1 cellular context compared by ENCODE assay signal in the genomic region with DNA sequence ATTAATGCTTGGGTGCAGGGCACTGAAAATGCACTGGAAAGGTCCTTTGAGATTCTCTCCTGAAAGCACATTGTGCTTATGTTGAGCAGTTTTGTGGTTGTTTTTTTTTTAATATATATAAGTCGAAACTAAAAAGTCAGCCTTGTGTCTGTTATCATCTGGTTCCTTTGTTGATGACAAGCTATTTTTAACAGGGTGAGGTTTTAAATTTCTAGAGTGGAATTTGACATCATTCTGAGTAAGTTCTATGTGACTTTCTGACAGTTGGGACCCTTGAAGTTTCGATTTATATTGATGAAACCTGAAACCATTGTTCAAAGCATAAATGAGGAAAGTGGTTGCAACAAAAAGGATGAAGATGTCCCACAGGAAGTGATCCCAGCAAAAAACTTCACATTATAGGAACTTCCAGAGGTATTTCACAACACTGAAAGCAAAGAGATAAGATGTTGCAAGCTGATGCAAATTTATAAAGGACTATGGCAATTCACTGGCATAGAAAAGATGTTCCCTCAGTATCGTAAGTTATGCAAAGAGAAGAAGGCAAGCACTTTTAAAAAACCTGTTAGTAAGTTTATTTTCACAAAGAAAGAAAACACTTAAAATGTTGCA.
TF ChIP-seq lines count a peak whose summit lies in the region.

No MANE protein-coding gene starts in this region.

TF ChIP-seq in K562, 482 proteins besides CTCF, POLR2A, EP300 and RAD21 (continued from another document):
- TF ChIP-seq, protein P1, sequence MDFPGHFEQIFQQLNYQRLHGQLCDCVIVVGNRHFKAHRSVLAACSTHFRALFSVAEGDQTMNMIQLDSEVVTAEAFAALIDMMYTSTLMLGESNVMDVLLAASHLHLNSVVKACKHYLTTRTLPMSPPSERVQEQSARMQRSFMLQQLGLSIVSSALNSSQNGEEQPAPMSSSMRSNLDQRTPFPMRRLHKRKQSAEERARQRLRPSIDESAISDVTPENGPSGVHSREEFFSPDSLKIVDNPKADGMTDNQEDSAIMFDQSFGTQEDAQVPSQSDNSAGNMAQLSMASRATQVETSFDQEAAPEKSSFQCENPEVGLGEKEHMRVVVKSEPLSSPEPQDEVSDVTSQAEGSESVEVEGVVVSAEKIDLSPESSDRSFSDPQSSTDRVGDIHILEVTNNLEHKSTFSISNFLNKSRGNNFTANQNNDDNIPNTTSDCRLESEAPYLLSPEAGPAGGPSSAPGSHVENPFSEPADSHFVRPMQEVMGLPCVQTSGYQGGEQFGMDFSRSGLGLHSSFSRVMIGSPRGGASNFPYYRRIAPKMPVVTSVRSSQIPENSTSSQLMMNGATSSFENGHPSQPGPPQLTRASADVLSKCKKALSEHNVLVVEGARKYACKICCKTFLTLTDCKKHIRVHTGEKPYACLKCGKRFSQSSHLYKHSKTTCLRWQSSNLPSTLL (IDR thresholded peaks at IDR 0.05): no peak
- no peak for TF ChIP-seq HIVEP1 (CRISPR knock-in tag; IDR thresholded peaks at IDR 0.05)
- TF ChIP-seq KHSRP (IDR thresholded peaks at IDR 0.05): no peak
- TF ChIP-seq ZNF165 (CRISPR knock-in tag; IDR thresholded peaks at IDR 0.05; ENCODE audit: borderline replicate concordance): no peak
- TF ChIP-seq DACH1 (IDR thresholded peaks at IDR 0.05; ENCODE audit: partially characterized antibody): no peak
- no peak for TF ChIP-seq ZNF57 (CRISPR knock-in tag; IDR thresholded peaks at IDR 0.05)
- no peak for TF ChIP-seq ZBTB9 (CRISPR knock-in tag; IDR thresholded peaks at IDR 0.05)
- TF ChIP-seq, protein P2, sequence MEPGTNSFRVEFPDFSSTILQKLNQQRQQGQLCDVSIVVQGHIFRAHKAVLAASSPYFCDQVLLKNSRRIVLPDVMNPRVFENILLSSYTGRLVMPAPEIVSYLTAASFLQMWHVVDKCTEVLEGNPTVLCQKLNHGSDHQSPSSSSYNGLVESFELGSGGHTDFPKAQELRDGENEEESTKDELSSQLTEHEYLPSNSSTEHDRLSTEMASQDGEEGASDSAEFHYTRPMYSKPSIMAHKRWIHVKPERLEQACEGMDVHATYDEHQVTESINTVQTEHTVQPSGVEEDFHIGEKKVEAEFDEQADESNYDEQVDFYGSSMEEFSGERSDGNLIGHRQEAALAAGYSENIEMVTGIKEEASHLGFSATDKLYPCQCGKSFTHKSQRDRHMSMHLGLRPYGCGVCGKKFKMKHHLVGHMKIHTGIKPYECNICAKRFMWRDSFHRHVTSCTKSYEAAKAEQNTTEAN (CRISPR knock-in tag; IDR thresholded peaks at IDR 0.05): no peak
- TF ChIP-seq ZBTB49 (CRISPR knock-in tag; IDR thresholded peaks at IDR 0.05; ENCODE audit: borderline replicate concordance): no peak
- no peak for TF ChIP-seq CCAR2 (IDR thresholded peaks at IDR 0.05; ENCODE audit: low read depth, low read length)
- TF ChIP-seq BRD9 (IDR thresholded peaks at IDR 0.05; ENCODE audit: low read depth, partially characterized antibody): no peak
- no peak for TF ChIP-seq HNRNPL (IDR thresholded peaks at IDR 0.05; ENCODE audit: low read depth, low read length)
- no peak for TF ChIP-seq JUNB (CRISPR knock-in tag; conservative IDR thresholded peaks at IDR 0.05)
- TF ChIP-seq ZNF3 (CRISPR knock-in tag; IDR thresholded peaks at IDR 0.05): no peak
- peak; percentile 77 for TF ChIP-seq GABPA (tag; conservative IDR thresholded peaks at IDR 0.05; ENCODE audit: low read depth)
- no peak for TF ChIP-seq MCM2 (IDR thresholded peaks at IDR 0.05; ENCODE audit: low read depth)
- no peak for TF ChIP-seq MTF1 (CRISPR knock-in tag; IDR thresholded peaks at IDR 0.05; ENCODE audit: borderline replicate concordance)
- TF ChIP-seq POLR2H (tag; IDR thresholded peaks at IDR 0.05; ENCODE audit: low read depth): 0 out of 2 replicates have a peak, but pooled peaks have one; percentile 31
- TF ChIP-seq ETV1 (tag; conservative IDR thresholded peaks at IDR 0.05; ENCODE audit: low read depth): peak; percentile 56
- no peak for TF ChIP-seq ZSCAN29 (IDR thresholded peaks at IDR 0.05)
- TF ChIP-seq CEBPG (CRISPR knock-in tag; IDR thresholded peaks at IDR 0.05): peak; percentile 48; the same call in 1 of the 2 replicates
- TF ChIP-seq CEBPG (tag; conservative IDR thresholded peaks at IDR 0.05 in 1 of 2, IDR thresholded peaks at IDR 0.05 in 1 of 2): peak; percentile 96 to 98
- TF ChIP-seq, protein P3, sequence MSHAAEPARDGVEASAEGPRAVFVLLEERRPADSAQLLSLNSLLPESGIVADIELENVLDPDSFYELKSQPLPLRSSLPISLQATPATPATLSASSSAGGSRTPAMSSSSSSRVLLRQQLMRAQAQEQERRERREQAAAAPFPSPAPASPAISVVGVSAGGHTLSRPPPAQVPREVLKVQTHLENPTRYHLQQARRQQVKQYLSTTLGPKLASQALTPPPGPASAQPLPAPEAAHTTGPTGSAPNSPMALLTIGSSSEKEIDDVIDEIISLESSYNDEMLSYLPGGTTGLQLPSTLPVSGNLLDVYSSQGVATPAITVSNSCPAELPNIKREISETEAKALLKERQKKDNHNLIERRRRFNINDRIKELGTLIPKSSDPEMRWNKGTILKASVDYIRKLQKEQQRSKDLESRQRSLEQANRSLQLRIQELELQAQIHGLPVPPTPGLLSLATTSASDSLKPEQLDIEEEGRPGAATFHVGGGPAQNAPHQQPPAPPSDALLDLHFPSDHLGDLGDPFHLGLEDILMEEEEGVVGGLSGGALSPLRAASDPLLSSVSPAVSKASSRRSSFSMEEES (CRISPR knock-in tag; IDR thresholded peaks at IDR 0.05): no peak
- TF ChIP-seq ZNF121 (CRISPR knock-in tag; conservative IDR thresholded peaks at IDR 0.05): no peak
- no peak for TF ChIP-seq ZMIZ1 (IDR thresholded peaks at IDR 0.05; ENCODE audit: low read depth in 2 of 2, low read length in 2 of 2)
- TF ChIP-seq YY1 (IDR thresholded peaks at IDR 0.05; ENCODE audit: borderline replicate concordance in 1 of 3, control insufficient read depth in 1 of 3, extremely low read depth in 1 of 3, insufficient read depth in 3 of 3, insufficient read length in 1 of 3, insufficient replicate concordance in 2 of 3, low read depth in 1 of 3, low read length in 2 of 3): no peak
- no peak for TF ChIP-seq GATAD2A (IDR thresholded peaks at IDR 0.05)
- no peak for TF ChIP-seq CC2D1A (IDR thresholded peaks at IDR 0.05)
- TF ChIP-seq, protein P4, sequence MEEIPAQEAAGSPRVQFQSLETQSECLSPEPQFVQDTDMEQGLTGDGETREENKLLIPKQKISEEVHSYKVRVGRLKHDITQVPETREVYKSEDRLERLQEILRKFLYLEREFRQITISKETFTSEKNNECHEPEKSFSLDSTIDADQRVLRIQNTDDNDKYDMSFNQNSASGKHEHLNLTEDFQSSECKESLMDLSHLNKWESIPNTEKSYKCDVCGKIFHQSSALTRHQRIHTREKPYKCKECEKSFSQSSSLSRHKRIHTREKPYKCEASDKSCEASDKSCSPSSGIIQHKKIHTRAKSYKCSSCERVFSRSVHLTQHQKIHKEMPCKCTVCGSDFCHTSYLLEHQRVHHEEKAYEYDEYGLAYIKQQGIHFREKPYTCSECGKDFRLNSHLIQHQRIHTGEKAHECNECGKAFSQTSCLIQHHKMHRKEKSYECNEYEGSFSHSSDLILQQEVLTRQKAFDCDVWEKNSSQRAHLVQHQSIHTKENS (CRISPR knock-in tag; IDR thresholded peaks at IDR 0.05): no peak
- no peak for TF ChIP-seq SMARCC2 (IDR thresholded peaks at IDR 0.05; ENCODE audit: low read depth)
- TF ChIP-seq SMARCB1 (IDR thresholded peaks at IDR 0.05; ENCODE audit: insufficient read length, low read depth): no peak
- peak; percentile 89 for TF ChIP-seq CEBPB (tag; IDR thresholded peaks at IDR 0.05)
- TF ChIP-seq SRSF9 (IDR thresholded peaks at IDR 0.05; ENCODE audit: borderline replicate concordance, low read depth, low read length): no peak
- TF ChIP-seq, protein P5, sequence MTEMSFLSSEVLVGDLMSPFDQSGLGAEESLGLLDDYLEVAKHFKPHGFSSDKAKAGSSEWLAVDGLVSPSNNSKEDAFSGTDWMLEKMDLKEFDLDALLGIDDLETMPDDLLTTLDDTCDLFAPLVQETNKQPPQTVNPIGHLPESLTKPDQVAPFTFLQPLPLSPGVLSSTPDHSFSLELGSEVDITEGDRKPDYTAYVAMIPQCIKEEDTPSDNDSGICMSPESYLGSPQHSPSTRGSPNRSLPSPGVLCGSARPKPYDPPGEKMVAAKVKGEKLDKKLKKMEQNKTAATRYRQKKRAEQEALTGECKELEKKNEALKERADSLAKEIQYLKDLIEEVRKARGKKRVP (CRISPR knock-in tag; IDR thresholded peaks at IDR 0.05): peak; percentile 82
- TF ChIP-seq KAT8 (IDR thresholded peaks at IDR 0.05; ENCODE audit: low read depth): no peak
TF ChIP-seq in K562: peak in this region for 9.
